Comparison of ENCODE assay signal across 1 cellular context in genomic region chr5:104326966-104327365, GRCh38.
TF ChIP-seq lines count a peak whose summit lies in the region.

No MANE protein-coding gene starts in this region.

TF ChIP-seq in HepG2, 621 proteins besides CTCF, POLR2A, EP300 and RAD21 (continued from another document):
- TF ChIP-seq ZBTB40 (IDR thresholded peaks at IDR 0.05) (no peak), ZBTB40 (CRISPR knock-in tag; IDR thresholded peaks at IDR 0.05) (no peak), DR1 (CRISPR knock-in tag; IDR thresholded peaks at IDR 0.05) (no peak), ZNF567 (CRISPR knock-in tag; IDR thresholded peaks at IDR 0.05; ENCODE audit: borderline replicate concordance) (no peak), REL (CRISPR knock-in tag; conservative IDR thresholded peaks at IDR 0.05) (no peak), HDAC1 (CRISPR knock-in tag; IDR thresholded peaks at IDR 0.05) (no peak), ZBTB14 (CRISPR knock-in tag; IDR thresholded peaks at IDR 0.05) (no peak), JUND (CRISPR knock-in tag; IDR thresholded peaks at IDR 0.05) (no peak), HMGXB4 (CRISPR knock-in tag; IDR thresholded peaks at IDR 0.05; ENCODE audit: borderline replicate concordance in 1 of 2, low read depth in 1 of 2) (no peak), BATF2 (CRISPR knock-in tag; IDR thresholded peaks at IDR 0.05) (no peak)
